ENCODE assay signal across 14 cellular contexts in genomic region chr11:2562181-2562581, GRCh38.
A peak's percentile ranks its signal among the peaks of the same experiment; 100 is the strongest.
DNase-seq lines count a peak whose midpoint lies in the region; ATAC-seq, FAIRE-seq and TF ChIP-seq lines count a peak whose summit lies in the region.
"Had no signal": no experiment of that assay in that cellular context is flagged by ENCODE, and none has a peak within 500 bp of the region (broad histone marks: within the 10 kb centered on the region; RNA-seq: fewer than 3 reads in every experiment).

No MANE protein-coding gene starts in this region.

- no peaks in the 10 kb centered on the region for H3K4me1 ChIP-seq in Panc1 (ENCODE audit: control insufficient read depth, insufficient read depth, low read length)
- peaks cover 5 to 17% of the 10 kb centered on the region in 2 donors for H3K4me1 ChIP-seq in small intestine (ENCODE audit: control insufficient read depth in 2 of 2, insufficient read depth in 1 of 2, low read depth in 1 of 2, low read length in 1 of 2)

- ATAC-seq in Panc1: peak; percentile 40; the same call in 1 of the 2 replicates
- no peak for ATAC-seq in GM18502 (IDR thresholded peaks at IDR 0.05; ENCODE audit: poor library complexity, unreplicated experiment)
- no peak for ATAC-seq in GM19328 (IDR thresholded peaks at IDR 0.05; ENCODE audit: unreplicated experiment)
- ATAC-seq: activated T-cell treated with anti-CD3 and anti-CD28 coated beads, Interleukin-2, amount 50 U/mL, for 4 hours; stimulated activated naive CD8-positive, alpha-beta T cell treated with anti-CD3 and anti-CD28 coated beads, Interleukin-15, Interleukin-2, amounts not matched to agents 100 U/mL and 50 U/mL, for 24 hours had no signal

- no peaks in the 10 kb centered on the region for H3K36me3 ChIP-seq in Panc1 (ENCODE audit: control insufficient read depth, insufficient read depth, low read length)
- H3K36me3 ChIP-seq in small intestine (ENCODE audit: control insufficient read depth in 2 of 2, insufficient read depth in 2 of 2, low read length in 2 of 2): no peaks in the 10 kb centered on the region

- no peak overlapping the region for H3K4me3 ChIP-seq in Panc1 (ENCODE audit: low read depth in 2 of 2, low read length in 2 of 2)
- H3K4me3 ChIP-seq in small intestine (ENCODE audit: low read depth in 1 of 2, low read length in 2 of 2): no peak overlapping the region
- H3K4me3 ChIP-seq: lung had no signal

- intact Hi-C loops in Panc1 (cut with micrococcal nuclease; ENCODE audit: unreplicated experiment): no loop called here

- no peak for DNase-seq in Panc1 (ENCODE audit: low read depth, low spot score)
- DNase-seq in globus pallidus (ENCODE audit: low spot score): peak; percentile 94
- DNase-seq in mesenteric fat pad (ENCODE audit: low spot score): peak; percentile 87
- DNase-seq in small intestine: peak; percentile 36
- DNase-seq in cerebellar nuclear complex (lab: John Stamatoyannopoulos, UW): no peak
- no peak for DNase-seq in SKM-1 (lab: John Stamatoyannopoulos, UW; ENCODE audit: unreplicated experiment)
- DNase-seq: activated T-cell treated with anti-CD3 and anti-CD28 coated beads, Interleukin-2, amount 50 U/mL, for 4 hours; CD4-positive, CD25-positive, alpha-beta regulatory T cell; GOT3; stimulated activated naive CD8-positive, alpha-beta T cell treated with anti-CD3 and anti-CD28 coated beads, Interleukin-15, Interleukin-2, amounts not matched to agents 100 U/mL and 50 U/mL, for 24 hours had no signal

- 57 to 69% (median 60%) methylated on average over 8 to 15 of the region's 15 CpGs for WGBS in small intestine, 3 donors

- TF ChIP-seq CTCF in Panc1 (IDR thresholded peaks at IDR 0.05): no peak

- H3K27ac ChIP-seq in Panc1 (ENCODE audit: low read length) (no peak overlapping the region), small intestine (ENCODE audit: low read depth in 1 of 2, low read length in 1 of 2) (peak overlapping the region in 1 of 2 donors; percentile 46)

- FAIRE-seq in small intestine (lab: Jason Lieb, UNC): no peak
- FAIRE-seq: GM12892 had no signal

- no TSS peak for BruUV-seq in Panc1 (replicated peaks; lab: Mats Ljungman, UMichigan)

- CTCF ChIA-PET in Panc1 (lab: Charles Lee): interaction anchor here (1.1 kb wide), 1 partner anchor 29 kb away, joined by 3 read pairs; no protein-coding TSS in a partner anchor

- in situ Hi-C loops in Panc1 (cut with HindIII; ENCODE audit: low pct_unique_long_range_greater_than_20kb, low sequenced_read_pairs): no loop called here

- H3K9me3 ChIP-seq in Panc1 (ENCODE audit: control insufficient read depth, insufficient read depth, low read depth, low read length) (no peaks in the 10 kb centered on the region), small intestine (ENCODE audit: control insufficient read depth, low read depth) (no peaks in the 10 kb centered on the region)

- H3K27me3 ChIP-seq in Panc1 (ENCODE audit: control insufficient read depth, insufficient read depth, low read length) (no peaks in the 10 kb centered on the region), small intestine (ENCODE audit: control insufficient read depth in 2 of 2, insufficient read depth in 2 of 2, low read length in 2 of 2) (no peaks in the 10 kb centered on the region)

- POLR2A ChIA-PET in Panc1 (lab: Charles Lee): no interaction called here

Comparison
In these comparisons a context has a peak if more than half of its experiments do, and no peak if none do; other contexts are left out.
1. DNase-seq: peak in globus pallidus (single experiment), mesenteric fat pad (single experiment) and small intestine (single experiment); none in Panc1 (single experiment), cerebellar nuclear complex (0 of 2) and SKM-1 (single experiment).